In the genomic region with DNA sequence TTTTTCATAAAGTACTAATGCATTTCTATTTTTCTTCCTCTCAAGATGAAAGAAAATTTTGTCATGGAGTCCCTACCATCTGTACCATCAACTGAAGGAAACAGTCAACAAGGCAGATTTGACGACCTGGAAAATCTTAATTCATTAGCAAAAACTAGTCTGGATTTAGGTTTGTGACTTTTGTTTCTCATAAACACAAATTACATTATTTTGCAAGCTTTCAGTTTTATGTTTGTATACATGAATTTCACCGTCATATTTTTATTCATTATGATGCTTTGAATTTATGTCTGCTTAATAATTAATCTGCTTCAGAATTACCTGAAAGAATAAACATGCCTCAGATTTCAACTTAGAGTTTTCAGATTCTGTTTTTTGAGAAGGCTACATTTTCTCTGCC, we compare ENCODE assay signal across 8 cellular contexts.
"Had no signal": no experiment of that assay in that cellular context is flagged by ENCODE, and none has a peak within 500 bp of the region (broad histone marks: within the 10 kb centered on the region; RNA-seq: fewer than 3 reads in every experiment).

No MANE protein-coding gene starts in this region.

- FAIRE-seq: H1, H54, HTR-8/SVneo had no signal

- H3K27ac ChIP-seq: KMS-11 had no signal

- DNase-seq: H9, HCEC 1CT, KBM-7 had no signal

- H3K9ac ChIP-seq: KMS-11 had no signal

- ATAC-seq: GM23338 had no signal

- H3K4me2 ChIP-seq: GM23338, KMS-11 had no signal

- H2AFZ ChIP-seq: GM23338 had no signal

- H3K4me3 ChIP-seq: GM23338 had no signal
